16 cellular contexts compared by ENCODE assay signal in genomic region chr2:146412625-146413024, GRCh38.
A peak's percentile ranks its signal among the peaks of the same experiment; 100 is the strongest.
DNase-seq lines count a peak whose midpoint lies in the region; ATAC-seq, FAIRE-seq and TF ChIP-seq lines count a peak whose summit lies in the region.
"Had no signal": no experiment of that assay in that cellular context is flagged by ENCODE, and none has a peak within 500 bp of the region (broad histone marks: within the 10 kb centered on the region; RNA-seq: fewer than 3 reads in every experiment).

No MANE protein-coding gene starts in this region.

- TF ChIP-seq POLR2A in GM12878 (IDR thresholded peaks at IDR 0.05; ENCODE audit: low read depth, low read length), result no peak

- in situ Hi-C loops in GM12878 (cut with MboI), result no loop called here

- POLR2A ChIA-PET in GM12878 (lab: Charles Lee), result no interaction called here

- H3K4me1 ChIP-seq in Karpas-422 (ENCODE audit: low read length) (no peaks in the 10 kb centered on the region), GM12878 (ENCODE audit: control insufficient read depth, insufficient read depth, low read length) (no peaks in the 10 kb centered on the region), upper lobe of right lung (no peaks in the 10 kb centered on the region)

- 62% methylated on average over 8 of the region's 8 CpGs for WGBS in GM12878 (ENCODE audit: insufficient coverage, insufficient replicate concordance, low lambda C conversion rate, missing lambda C conversion rate)

- H4K20me1 ChIP-seq in Karpas-422 (ENCODE audit: insufficient read depth, low read depth, low read length) (no peaks in the 10 kb centered on the region), GM12878 (ENCODE audit: control insufficient read depth, insufficient read depth) (no peaks in the 10 kb centered on the region)

- H3K9me2 ChIP-seq in Karpas-422 (replicated peaks; ENCODE audit: insufficient read depth, low read length), result no peaks in the 10 kb centered on the region

- H3K79me2 ChIP-seq in Karpas-422 (ENCODE audit: low read length) (no peaks in the 10 kb centered on the region), GM12878 (ENCODE audit: control insufficient read depth, insufficient read depth, low read length) (no peaks in the 10 kb centered on the region)

- no peaks in the 10 kb centered on the region for H3K9me3 ChIP-seq in Karpas-422 (ENCODE audit: low read length)
- no peaks in the 10 kb centered on the region for H3K9me3 ChIP-seq in GM12878 (replicated peaks; ENCODE audit: control insufficient read depth, insufficient read depth, low read length)
- H3K9me3 ChIP-seq in upper lobe of right lung, result no peaks in the 10 kb centered on the region

- no TSS peak for BruUV-seq in GM12878 (replicated peaks; lab: Mats Ljungman, UMichigan)

- no peak overlapping the region for H3K4me3 ChIP-seq in Karpas-422 (ENCODE audit: low read length)
- H3K4me3 ChIP-seq in GM12878, result no peak overlapping the region
- no peak overlapping the region for H3K4me3 ChIP-seq in upper lobe of right lung
- H3K4me3 ChIP-seq: SK-N-MC had no signal

- H3K36me3 ChIP-seq in Karpas-422 (ENCODE audit: insufficient read depth, low read length) (no peaks in the 10 kb centered on the region), GM12878 (ENCODE audit: control insufficient read depth in 2 of 2, insufficient read depth in 2 of 2, low read length in 1 of 2) (no peaks in the 10 kb centered on the region), upper lobe of right lung (no peaks in the 10 kb centered on the region)

- RAD21 ChIA-PET in GM12878 (lab: Charles Lee; ENCODE audit: unreplicated experiment), result no interaction called here

- H3K27ac ChIP-seq in Karpas-422 (ENCODE audit: low read length) (no peak overlapping the region), GM12878 (ENCODE audit: control insufficient read depth, insufficient read depth) (no peak overlapping the region), upper lobe of right lung (no peak overlapping the region)
- H3K27ac ChIP-seq: SK-N-MC had no signal

- DNase-seq in activated CD4-positive, alpha-beta T cell treated with anti-CD3 and anti-CD28 coated beads for 48 hours, result peak; percentile 3
- DNase-seq in activated CD4-positive, alpha-beta T cell treated with anti-CD3 and anti-CD28 coated beads for 4 hours, result no peak
- DNase-seq in Karpas-422 (peak; percentile 51), GM12878 (ENCODE audit: low read depth, low spot score) (no peak), upper lobe of right lung (no peak), NCI-H2171 treated with DMSO at 0.1 percent for 48 hours (lab: John Stamatoyannopoulos, UW) (no peak)
- DNase-seq: activated T-cell treated with anti-CD3 and anti-CD28 coated beads, Interleukin-2, amount 50 U/mL, for 48 hours; amniotic stem cell; immature natural killer cell; IMR-90; NCI-H1694 treated with DMSO at 0.1 percent for 48 hours; NCI-H69; trophoblast cell had no signal

- TF ChIP-seq RAD21 in GM12878 (IDR thresholded peaks at IDR 0.05; ENCODE audit: insufficient read depth, low read depth, low read length), result no peak

- no peak overlapping the region for H3K9ac ChIP-seq in Karpas-422 (ENCODE audit: low read length)
- H3K9ac ChIP-seq in GM12878 (ENCODE audit: control insufficient read depth, insufficient read depth, low read length), result no peak overlapping the region

- ATAC-seq in GM12878 (peak; percentile 89), upper lobe of right lung (peak; percentile 21), GM21619 (IDR thresholded peaks at IDR 0.05; ENCODE audit: unreplicated experiment) (no peak), HG03571 (IDR thresholded peaks at IDR 0.05; ENCODE audit: unreplicated experiment) (no peak)

- FAIRE-seq in GM12878 (lab: Jason Lieb, UNC), result no peak

- SMC1A ChIA-PET in GM12878 (lab: Charles Lee; ENCODE audit: uncharacterized antibody, unreplicated experiment), result no interaction called here

- H3K4me2 ChIP-seq in Karpas-422 (ENCODE audit: low read depth, low read length, poor library complexity, severe bottlenecking) (no peak overlapping the region), GM12878 (ENCODE audit: control insufficient read depth, insufficient read depth) (no peak overlapping the region)

- CTCF ChIA-PET in GM12878 (lab: Yijun Ruan, JAX), result interaction anchor here (0.7 kb wide), 1 partner anchor 26 kb away, joined by 3 read pairs; no protein-coding TSS in a partner anchor

- no peak for TF ChIP-seq EP300 in GM12878 (IDR thresholded peaks at IDR 0.05; ENCODE audit: borderline replicate concordance in 1 of 2, control insufficient read depth in 1 of 2, low read depth in 2 of 2, low read length in 2 of 2)

- TF ChIP-seq CTCF in GM12878 (IDR thresholded peaks at IDR 0.05 in 2 of 3, conservative IDR thresholded peaks at IDR 0.05 in 1 of 3; ENCODE audit: control insufficient read depth in 2 of 3, extremely low read depth in 1 of 3, insufficient read depth in 1 of 3, low read depth in 3 of 3, low read length in 3 of 3) (peak; percentile 18 to 50 (median 27); a peak in 5 of 6 replicates), upper lobe of right lung (IDR thresholded peaks at IDR 0.05) (no peak)

- intact Hi-C loops in GM12878 (cut with micrococcal nuclease; ENCODE audit: unreplicated experiment) (no loop called here), upper lobe of right lung (cut with DNase I) (no loop called here)

- H3K27me3 ChIP-seq in Karpas-422 (ENCODE audit: low read length) (no peaks in the 10 kb centered on the region), GM12878 (replicated peaks in 1 of 2; ENCODE audit: control insufficient read depth in 2 of 2, insufficient read depth in 2 of 2, low read length in 1 of 2) (no peaks in the 10 kb centered on the region), upper lobe of right lung (no peaks in the 10 kb centered on the region)

- H2AFZ ChIP-seq in Karpas-422 (ENCODE audit: low read length) (no peak overlapping the region), GM12878 (ENCODE audit: control insufficient read depth, low read depth, low read length) (no peak overlapping the region)

TF ChIP-seq in GM12878, 131 proteins besides CTCF, POLR2A, EP300 and RAD21:
- TF ChIP-seq, protein P1, sequence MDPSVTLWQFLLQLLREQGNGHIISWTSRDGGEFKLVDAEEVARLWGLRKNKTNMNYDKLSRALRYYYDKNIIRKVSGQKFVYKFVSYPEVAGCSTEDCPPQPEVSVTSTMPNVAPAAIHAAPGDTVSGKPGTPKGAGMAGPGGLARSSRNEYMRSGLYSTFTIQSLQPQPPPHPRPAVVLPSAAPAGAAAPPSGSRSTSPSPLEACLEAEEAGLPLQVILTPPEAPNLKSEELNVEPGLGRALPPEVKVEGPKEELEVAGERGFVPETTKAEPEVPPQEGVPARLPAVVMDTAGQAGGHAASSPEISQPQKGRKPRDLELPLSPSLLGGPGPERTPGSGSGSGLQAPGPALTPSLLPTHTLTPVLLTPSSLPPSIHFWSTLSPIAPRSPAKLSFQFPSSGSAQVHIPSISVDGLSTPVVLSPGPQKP (IDR thresholded peaks at IDR 0.05; ENCODE audit: low read depth, low read length), result no peak
- TF ChIP-seq USF2 (IDR thresholded peaks at IDR 0.05; ENCODE audit: borderline replicate concordance, low read depth, low read length) (no peak), SPI1 (IDR thresholded peaks at IDR 0.05; ENCODE audit: borderline replicate concordance, insufficient read depth, low read depth, low read length) (peak; percentile 9; the same call in 1 of the 2 replicates), ZBTB40 (IDR thresholded peaks at IDR 0.05; ENCODE audit: borderline replicate concordance) (no peak)

Comparison
In these comparisons a context has a peak if more than half of its experiments do, and no peak if none do; other contexts are left out.
1. DNase-seq: peak in activated CD4-positive, alpha-beta T cell treated with anti-CD3 and anti-CD28 coated beads for 48 hours (single experiment) and Karpas-422 (single experiment); none in activated CD4-positive, alpha-beta T cell treated with anti-CD3 and anti-CD28 coated beads for 4 hours (0 of 2), GM12878 (single experiment), upper lobe of right lung (single experiment) and NCI-H2171 treated with DMSO at 0.1 percent for 48 hours (single experiment).
2. ATAC-seq: peak in GM12878 (single experiment) and upper lobe of right lung (single experiment); none in GM21619 (single experiment) and HG03571 (single experiment).